8 cellular contexts compared by ENCODE assay signal in the genomic region with DNA sequence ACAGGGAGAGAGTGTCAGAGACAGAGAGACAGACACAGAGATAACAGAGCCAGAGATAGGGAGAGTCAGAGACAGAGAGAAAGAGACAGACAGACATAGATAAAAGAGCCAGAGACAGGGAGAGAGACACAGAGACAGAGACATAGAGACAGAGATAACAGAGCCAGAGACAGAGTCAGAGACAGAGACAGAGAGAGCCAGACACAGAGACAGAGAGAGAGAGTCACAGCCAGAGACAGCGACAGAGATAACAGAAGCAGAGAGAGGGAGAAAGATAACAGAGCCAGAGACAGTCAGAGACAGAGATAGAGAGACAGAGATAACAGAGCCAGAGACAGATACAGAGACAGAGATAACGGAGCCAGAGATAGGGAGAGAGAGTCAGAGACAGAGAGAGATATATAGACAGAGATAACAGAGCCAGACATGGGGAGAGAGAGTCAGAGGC. TPM values are rescaled to one million over a fixed set of nuclear protein-coding genes. Genes with fewer than 3 reads are reported as not detected.
DNase-seq lines count a peak whose midpoint lies in the region; ATAC-seq, FAIRE-seq and TF ChIP-seq lines count a peak whose summit lies in the region.

No MANE protein-coding gene starts in this region.

- H3K4me3 ChIP-seq in HepG2 (replicated peaks in 1 of 3; ENCODE audit: insufficient read depth in 1 of 3, low read depth in 2 of 3, low read length in 3 of 3) = peak overlapping the region in 2 of 3 experiments; percentile 55 to 78; a peak in 3 of 6 replicates
- peak overlapping the region in 1 of 3 donors; percentile 69 for H3K4me3 ChIP-seq in right lobe of liver
- H3K4me3 ChIP-seq in kidney epithelial cell (ENCODE audit: low read depth, low read length) = peak overlapping the region; percentile 75
- H3K4me3 ChIP-seq in upper lobe of right lung = peak overlapping the region; percentile 78
- peak overlapping the region in 1 of 2 donors; percentile 37 for H3K4me3 ChIP-seq in uterus

- peak overlapping the region; percentile 99 for H3K4me2 ChIP-seq in HepG2 (ENCODE audit: low read depth, low read length)

- no TSS peak for BruUV-seq in HepG2 (replicated peaks; lab: Mats Ljungman, UMichigan)

- no peak for DNase-seq in HepG2 (ENCODE audit: low spot score)
- DNase-seq in right lobe of liver = no peak
- no peak for DNase-seq in activated naive CD8-positive, alpha-beta T cell treated with anti-CD3 and anti-CD28 coated beads, Interleukin-2, amount 50 U/mL, for 24 hours
- DNase-seq in kidney epithelial cell (ENCODE audit: low read depth) = no peak
- DNase-seq in upper lobe of right lung = no peak
- DNase-seq in uterus = no peak
- no peak for DNase-seq in putamen (ENCODE audit: low spot score)

- peak overlapping the region; percentile 78 for H3K27ac Mint-ChIP-seq in activated naive CD8-positive, alpha-beta T cell treated with anti-CD3 and anti-CD28 coated beads, Interleukin-2, amount 50 U/mL, for 24 hours

- H3K36me3 Mint-ChIP-seq in activated naive CD8-positive, alpha-beta T cell treated with anti-CD3 and anti-CD28 coated beads, Interleukin-2, amount 50 U/mL, for 24 hours (ENCODE audit: low read depth) = peaks cover 2% of the 10 kb centered on the region

- in situ Hi-C loops in HepG2 (cut with HindIII; ENCODE audit: extremely low pct_ligation_motif_present, low pct_unique_long_range_greater_than_20kb) = no loop called here

- H3K27me3 ChIP-seq in HepG2 (ENCODE audit: control insufficient read depth in 1 of 2, insufficient read depth in 2 of 2, low read length in 2 of 2) (peaks cover 0 to 14% of the 10 kb centered on the region in 2 experiments; a peak in 3 of 5 replicates), right lobe of liver (no peaks in the 10 kb centered on the region), kidney epithelial cell (ENCODE audit: control insufficient read depth, insufficient read depth, low read length) (no peaks in the 10 kb centered on the region), upper lobe of right lung (no peaks in the 10 kb centered on the region), uterus (peaks cover 0 to 4% of the 10 kb centered on the region in 2 donors)

- TF ChIP-seq EP300 in HepG2 (IDR thresholded peaks at IDR 0.05; ENCODE audit: low read depth in 2 of 2, low read length in 2 of 2) (no peak), HepG2 (CRISPR knock-in tag; IDR thresholded peaks at IDR 0.05; ENCODE audit: borderline replicate concordance) (no peak)

- TF ChIP-seq CTCF in HepG2 (CRISPR knock-in tag; IDR thresholded peaks at IDR 0.05) (no peak), right lobe of liver (IDR thresholded peaks at IDR 0.05) (no peak), kidney epithelial cell (IDR thresholded peaks at IDR 0.05; ENCODE audit: insufficient read depth, low read length, poor library complexity, severe bottlenecking) (no peak), upper lobe of right lung (IDR thresholded peaks at IDR 0.05) (no peak), uterus (IDR thresholded peaks at IDR 0.05) (no peak)

- H3K9me3 Mint-ChIP-seq in activated naive CD8-positive, alpha-beta T cell treated with anti-CD3 and anti-CD28 coated beads, Interleukin-2, amount 50 U/mL, for 24 hours = no peaks in the 10 kb centered on the region

- intact Hi-C loops in HepG2 (cut with micrococcal nuclease; ENCODE audit: unreplicated experiment) = no loop called here
- intact Hi-C loops in right lobe of liver (cut with DNase I) = loop anchor here in 1 of 2 donors (10.0 kb wide), 2 partner anchors 85 to 335 kb away; no protein-coding TSS in a partner anchor
- intact Hi-C loops in upper lobe of right lung (cut with DNase I) = no loop called here
- intact Hi-C loops in uterus (cut with DNase I; ENCODE audit: low total_unique reads) = no loop called here

- H3K4me1 ChIP-seq in HepG2 (ENCODE audit: insufficient read depth, low read length) = peaks cover 47% of the 10 kb centered on the region
- H3K4me1 ChIP-seq in right lobe of liver = peaks cover 0 to 8% (median 0%) of the 10 kb centered on the region in 4 donors
- H3K4me1 ChIP-seq in upper lobe of right lung = peaks cover 26% of the 10 kb centered on the region
- H3K4me1 ChIP-seq in uterus = peaks cover 0 to 6% of the 10 kb centered on the region in 2 donors

- peaks cover 35% of the 10 kb centered on the region for H3K27me3 Mint-ChIP-seq in activated naive CD8-positive, alpha-beta T cell treated with anti-CD3 and anti-CD28 coated beads, Interleukin-2, amount 50 U/mL, for 24 hours

- H3K36me3 ChIP-seq in HepG2 (replicated peaks in 1 of 2; ENCODE audit: control insufficient read depth in 1 of 2, insufficient read depth in 2 of 2, low read length in 2 of 2) (no peaks in the 10 kb centered on the region), right lobe of liver (no peaks in the 10 kb centered on the region), kidney epithelial cell (ENCODE audit: control insufficient read depth, insufficient read depth, low read length) (peaks cover 1% of the 10 kb centered on the region), upper lobe of right lung (no peaks in the 10 kb centered on the region), uterus (no peaks in the 10 kb centered on the region)

- TF ChIP-seq RAD21 in HepG2 (CRISPR knock-in tag; IDR thresholded peaks at IDR 0.05) = no peak

- CTCF ChIA-PET in HepG2 (lab: Yijun Ruan, JAX; ENCODE audit: low intra/inter-chr PET ratio, low total read pairs) = no interaction called here

- no peak for ATAC-seq in HepG2
- ATAC-seq in right lobe of liver = no peak
- ATAC-seq in activated naive CD8-positive, alpha-beta T cell treated with anti-CD3 and anti-CD28 coated beads, Interleukin-2, amount 50 U/mL, for 24 hours = no peak
- no peak for ATAC-seq in upper lobe of right lung
- no peak for ATAC-seq in GM21515 (IDR thresholded peaks at IDR 0.05; ENCODE audit: unreplicated experiment)

- H3K9ac ChIP-seq in HepG2 (ENCODE audit: insufficient read depth, low read depth, low read length) = peak overlapping the region; percentile 74

- peak overlapping the region; percentile 78 for H3K4me3 Mint-ChIP-seq in activated naive CD8-positive, alpha-beta T cell treated with anti-CD3 and anti-CD28 coated beads, Interleukin-2, amount 50 U/mL, for 24 hours

- no peak for FAIRE-seq in HepG2 (lab: Jason Lieb, UNC)

- POLR2A ChIA-PET in HepG2 (lab: Yijun Ruan, JAX) = interaction anchor here (1.0 kb wide), 2 partner anchors 13 to 19 kb away, joined by 5 to 8 read pairs; no protein-coding TSS in a partner anchor

- WGBS in HepG2 (ENCODE audit: low lambda C conversion rate) = 26% methylated on average over 2 of the region's 2 CpGs
- WGBS in right lobe of liver (ENCODE audit: insufficient coverage, low coverage, low lambda C conversion rate, missing lambda C conversion rate) = 25% methylated on average over 1 of the region's 2 CpGs

- peak overlapping the region; percentile 73 for H2AFZ ChIP-seq in HepG2 (ENCODE audit: low read length)

- TF ChIP-seq POLR2A in HepG2 (IDR thresholded peaks at IDR 0.05; ENCODE audit: insufficient read depth in 1 of 2, low read depth in 2 of 2, low read length in 2 of 2) = no peak
- TF ChIP-seq POLR2A in right lobe of liver (IDR thresholded peaks at IDR 0.05) = no peak
- no peak for TF ChIP-seq POLR2A in uterus (IDR thresholded peaks at IDR 0.05)

- H3K27ac ChIP-seq in HepG2 (ENCODE audit: extremely low read length, insufficient read depth, low read length) (no peak overlapping the region), right lobe of liver (no peak overlapping the region), upper lobe of right lung (peak overlapping the region; percentile 85), uterus (no peak overlapping the region)

- peaks cover 41% of the 10 kb centered on the region for H3K4me1 Mint-ChIP-seq in activated naive CD8-positive, alpha-beta T cell treated with anti-CD3 and anti-CD28 coated beads, Interleukin-2, amount 50 U/mL, for 24 hours

- H4K20me1 ChIP-seq in HepG2 (ENCODE audit: insufficient read depth, low read length) = no peaks in the 10 kb centered on the region

- no peaks in the 10 kb centered on the region for H3K79me2 ChIP-seq in HepG2 (ENCODE audit: insufficient read depth, low read length)

- H3K9me3 ChIP-seq in HepG2 (ENCODE audit: low read length) (no peaks in the 10 kb centered on the region), right lobe of liver (no peaks in the 10 kb centered on the region), upper lobe of right lung (no peaks in the 10 kb centered on the region), uterus (no peaks in the 10 kb centered on the region)

RNA-seq across cellular contexts. Expression of a gene that starts 0.9 kb away (rescaled TPM):
- total RNA-seq in HepG2 (2016; rRNA removed; fragmentation: Illumina TruSeq; extraction: Trizol) = 0.20 and 1.0 TPM in 2 replicates
- 0.26 and 0.30 TPM in 2 replicates for total RNA-seq in HepG2 (2016; cell fraction: cytosol; rRNA removed; fragmentation: Illumina TruSeq; extraction: Trizol; ENCODE audit: low read depth)
- 0.25 and 0.84 TPM in 2 replicates for total RNA-seq in HepG2 (2016; cell fraction: insoluble cytoplasmic fraction; rRNA removed; fragmentation: Illumina TruSeq; extraction: Trizol)
- total RNA-seq in HepG2 (2016; cell fraction: membrane; rRNA removed; fragmentation: Illumina TruSeq; extraction: Trizol) = 0.49 and 0.62 TPM in 2 replicates
- total RNA-seq in HepG2 (2016; cell fraction: nucleus; rRNA removed; fragmentation: Illumina TruSeq; extraction: Trizol) = 0.78 and 0.90 TPM in 2 replicates
- 1.5 and 1.8 TPM in 2 replicates for polyA plus RNA-seq in HepG2 (2011; rRNA removed)
- polyA plus RNA-seq in HepG2 (2011; cell fraction: cytosol; rRNA removed) = 1.0 and 1.7 TPM in 2 replicates
- 1.2 and 1.4 TPM in 2 replicates for polyA plus RNA-seq in HepG2 (2011; cell fraction: nucleus; rRNA removed)
- 1.5 and 2.6 TPM in 2 replicates for polyA plus RNA-seq in HepG2 (2012)
- 0.10 and 0.31 TPM in 2 replicates for polyA plus RNA-seq in HepG2 (2016; cell fraction: cytosol; fragmentation: Illumina TruSeq; extraction: Trizol; ENCODE audit: low read depth)
- 0.24 and 0.45 TPM in 2 replicates for polyA plus RNA-seq in HepG2 (2016; cell fraction: insoluble cytoplasmic fraction; fragmentation: Illumina TruSeq; extraction: Trizol; ENCODE audit: low read depth)
- 0.22 and 0.38 TPM in 2 replicates for polyA plus RNA-seq in HepG2 (2016; cell fraction: membrane; fragmentation: Illumina TruSeq; extraction: Trizol; ENCODE audit: low read depth)
- polyA plus RNA-seq in HepG2 (2016; cell fraction: nucleus; fragmentation: Illumina TruSeq; extraction: Trizol; ENCODE audit: insufficient read depth, low read depth) = 1.9 and 2.1 TPM in 2 replicates
- 1.4 and 15.3 TPM in 2 replicates for polyA minus RNA-seq in HepG2 (2011; rRNA and poly(A)+ RNA removed; ENCODE audit: low replicate concordance)
- polyA minus RNA-seq in HepG2 (2011; cell fraction: cytosol; rRNA and poly(A)+ RNA removed) = 0.40 and 1.7 TPM in 2 replicates
- polyA minus RNA-seq in HepG2 (2011; cell fraction: nucleus; rRNA and poly(A)+ RNA removed) = 1.2 and 1.5 TPM in 2 replicates
- 1 to 10 TPM in 1 of 6 experiments, under 1 TPM in 2, not detected in 3; 0.27 to 1.6 (median 0.55) TPM for total RNA-seq in right lobe of liver
- total RNA-seq in kidney epithelial cell = 8.9 and 12.3 TPM in 2 replicates
- 7.4 TPM for total RNA-seq in upper lobe of right lung
- total RNA-seq in uterus = under 1 TPM in 1 of 4 donors, not detected in 3; 0.28 TPM

RNA-seq across cellular contexts. Expression of a gene that starts 27.9 kb away (rescaled TPM):
- total RNA-seq in HepG2 (2016; rRNA removed; fragmentation: Illumina TruSeq; extraction: Trizol) = not detected in 2 replicates
- total RNA-seq in HepG2 (2016; cell fraction: cytosol; rRNA removed; fragmentation: Illumina TruSeq; extraction: Trizol; ENCODE audit: low read depth) = not detected in 2 replicates
- not detected in 2 replicates for total RNA-seq in HepG2 (2016; cell fraction: insoluble cytoplasmic fraction; rRNA removed; fragmentation: Illumina TruSeq; extraction: Trizol)
- not detected in 2 replicates for total RNA-seq in HepG2 (2016; cell fraction: membrane; rRNA removed; fragmentation: Illumina TruSeq; extraction: Trizol)
- not detected in 2 replicates for total RNA-seq in HepG2 (2016; cell fraction: nucleus; rRNA removed; fragmentation: Illumina TruSeq; extraction: Trizol)
- 0.21 TPM in 1 of 2 replicates, not detected in the other for polyA plus RNA-seq in HepG2 (2011; rRNA removed)
- 0.18 TPM in 1 of 2 replicates, not detected in the other for polyA plus RNA-seq in HepG2 (2011; cell fraction: cytosol; rRNA removed)
- polyA plus RNA-seq in HepG2 (2011; cell fraction: nucleus; rRNA removed) = 0.12 TPM in 1 of 2 replicates, not detected in the other
- 0.16 and 0.45 TPM in 2 replicates for polyA plus RNA-seq in HepG2 (2012)
- not detected in 2 replicates for polyA plus RNA-seq in HepG2 (2016; cell fraction: cytosol; fragmentation: Illumina TruSeq; extraction: Trizol; ENCODE audit: low read depth)
- not detected in 2 replicates for polyA plus RNA-seq in HepG2 (2016; cell fraction: insoluble cytoplasmic fraction; fragmentation: Illumina TruSeq; extraction: Trizol; ENCODE audit: low read depth)
- polyA plus RNA-seq in HepG2 (2016; cell fraction: membrane; fragmentation: Illumina TruSeq; extraction: Trizol; ENCODE audit: low read depth) = 0.09 TPM in 1 of 2 replicates, not detected in the other
- polyA plus RNA-seq in HepG2 (2016; cell fraction: nucleus; fragmentation: Illumina TruSeq; extraction: Trizol; ENCODE audit: insufficient read depth, low read depth) = not detected in 2 replicates
- polyA minus RNA-seq in HepG2 (2011; rRNA and poly(A)+ RNA removed; ENCODE audit: low replicate concordance) = 1.1 TPM in 1 of 2 replicates, not detected in the other
- not detected in 2 replicates for polyA minus RNA-seq in HepG2 (2011; cell fraction: cytosol; rRNA and poly(A)+ RNA removed)
- 0.26 TPM in 1 of 2 replicates, not detected in the other for polyA minus RNA-seq in HepG2 (2011; cell fraction: nucleus; rRNA and poly(A)+ RNA removed)
- 10 to 100 TPM in 2 of 6 experiments, 1 to 10 TPM in 1, under 1 TPM in 3; 0.24 to 19.2 (median 1.4) TPM for total RNA-seq in right lobe of liver
- total RNA-seq in kidney epithelial cell = 1.3 and 4.0 TPM in 2 replicates
- 0.58 TPM for total RNA-seq in upper lobe of right lung
- 1 to 10 TPM in 2 of 4 donors, not detected in 2; 2.3 to 4.4 TPM for total RNA-seq in uterus

RNA-seq across cellular contexts. Expression of a gene that starts 48.4 kb away (rescaled TPM):
- total RNA-seq in HepG2 (2016; rRNA removed; fragmentation: Illumina TruSeq; extraction: Trizol) (0.04 TPM in 1 of 2 replicates, not detected in the other), right lobe of liver (1 to 10 TPM in 5 of 6 experiments, under 1 TPM in 1; 0.90 to 2.7 (median 1.8) TPM), kidney epithelial cell (1.6 and 4.6 TPM in 2 replicates), upper lobe of right lung (8.7 TPM), uterus (1 to 10 TPM in 2 of 4 donors, not detected in 2; 1.4 to 2.1 TPM)
- total RNA-seq in HepG2 (2016; cell fraction: cytosol; rRNA removed; fragmentation: Illumina TruSeq; extraction: Trizol; ENCODE audit: low read depth) = not detected in 2 replicates
- 0.15 and 0.17 TPM in 2 replicates for total RNA-seq in HepG2 (2016; cell fraction: insoluble cytoplasmic fraction; rRNA removed; fragmentation: Illumina TruSeq; extraction: Trizol)
- 0.21 TPM in 1 of 2 replicates, not detected in the other for total RNA-seq in HepG2 (2016; cell fraction: membrane; rRNA removed; fragmentation: Illumina TruSeq; extraction: Trizol)
- total RNA-seq in HepG2 (2016; cell fraction: nucleus; rRNA removed; fragmentation: Illumina TruSeq; extraction: Trizol) = 0.13 TPM in 1 of 2 replicates, not detected in the other
- 0.73 and 0.90 TPM in 2 replicates for polyA plus RNA-seq in HepG2 (2011; rRNA removed)
- polyA plus RNA-seq in HepG2 (2011; cell fraction: cytosol; rRNA removed) = 0.44 and 0.58 TPM in 2 replicates
- polyA plus RNA-seq in HepG2 (2011; cell fraction: nucleus; rRNA removed) = 1.4 and 1.9 TPM in 2 replicates
- polyA plus RNA-seq in HepG2 (2012) = 6.9 and 8.3 TPM in 2 replicates
- 0.07 and 0.09 TPM in 2 replicates for polyA plus RNA-seq in HepG2 (2016; cell fraction: cytosol; fragmentation: Illumina TruSeq; extraction: Trizol; ENCODE audit: low read depth)
- polyA plus RNA-seq in HepG2 (2016; cell fraction: insoluble cytoplasmic fraction; fragmentation: Illumina TruSeq; extraction: Trizol; ENCODE audit: low read depth) = 0.15 and 0.23 TPM in 2 replicates
- 0.22 and 0.23 TPM in 2 replicates for polyA plus RNA-seq in HepG2 (2016; cell fraction: membrane; fragmentation: Illumina TruSeq; extraction: Trizol; ENCODE audit: low read depth)
- polyA plus RNA-seq in HepG2 (2016; cell fraction: nucleus; fragmentation: Illumina TruSeq; extraction: Trizol; ENCODE audit: insufficient read depth, low read depth) = 0.51 and 1.3 TPM in 2 replicates
- 0.14 and 0.19 TPM in 2 replicates for polyA minus RNA-seq in HepG2 (2011; rRNA and poly(A)+ RNA removed; ENCODE audit: low replicate concordance)
- not detected in 2 replicates for polyA minus RNA-seq in HepG2 (2011; cell fraction: cytosol; rRNA and poly(A)+ RNA removed)
- 0.13 and 0.87 TPM in 2 replicates for polyA minus RNA-seq in HepG2 (2011; cell fraction: nucleus; rRNA and poly(A)+ RNA removed)
